In the genomic region with DNA sequence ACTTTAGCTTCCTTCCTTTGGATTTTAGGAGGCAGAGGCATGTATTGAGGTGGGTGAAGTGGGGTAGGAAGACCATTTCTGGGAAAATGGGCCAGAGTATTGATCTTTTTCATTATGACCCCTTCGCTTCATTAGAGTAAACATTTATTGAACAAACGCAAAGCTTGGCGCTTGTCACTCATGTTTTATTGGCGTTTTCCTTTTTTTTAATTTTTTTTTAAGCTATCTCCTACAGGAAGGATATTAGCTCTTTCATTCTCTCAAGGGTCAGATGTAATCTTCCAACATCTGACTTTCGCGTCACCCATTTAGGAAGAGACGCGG, we compare ENCODE assay signal across 7 cellular contexts. TPM values are rescaled to one million over a fixed set of nuclear protein-coding genes. Genes with fewer than 3 reads are reported as not detected.
DNase-seq lines count a peak whose midpoint lies in the region; ATAC-seq and TF ChIP-seq lines count a peak whose summit lies in the region.

No MANE protein-coding gene starts in this region.

- no peaks in the 10 kb centered on the region for H3K27me3 Mint-ChIP-seq in activated T-helper 17 cell treated with anti-CD3 and anti-CD28 coated beads, Interleukin-2, amount 50 U/mL, for 72 hours
- H3K27me3 Mint-ChIP-seq in immature natural killer cell (ENCODE audit: low read depth in 3 of 3): peaks cover 14 to 18% (median 16%) of the 10 kb centered on the region in 3 donors

- TF ChIP-seq CTCF in stomach (IDR thresholded peaks at IDR 0.05): no peak

- 18 to 25% (median 24%) methylated on average over 8 of the region's 8 CpGs for WGBS in stomach, 5 donors

- peaks cover 56% of the 10 kb centered on the region for H3K36me3 Mint-ChIP-seq in activated T-helper 17 cell treated with anti-CD3 and anti-CD28 coated beads, Interleukin-2, amount 50 U/mL, for 72 hours (ENCODE audit: low read depth)
- H3K36me3 Mint-ChIP-seq in immature natural killer cell: peaks cover 0 to 6% (median 0%) of the 10 kb centered on the region in 3 donors

- peaks cover 38% of the 10 kb centered on the region for H3K4me1 Mint-ChIP-seq in activated T-helper 17 cell treated with anti-CD3 and anti-CD28 coated beads, Interleukin-2, amount 50 U/mL, for 72 hours
- peaks cover 54 to 59% of the 10 kb centered on the region in 2 donors for H3K4me1 Mint-ChIP-seq in immature natural killer cell

- no peak for ATAC-seq in activated T-helper 17 cell treated with anti-CD3 and anti-CD28 coated beads, Interleukin-2, amount 50 U/mL, for 72 hours (replicated peaks)

- H3K27ac ChIP-seq in HUES48 (ENCODE audit: low read depth, low read length) (peak overlapping the region; percentile 95), stomach (peak overlapping the region in 4 of 5 donors; percentile 98 to 100 (median 100))

- H3K36me3 ChIP-seq in HUES48 (ENCODE audit: control insufficient read depth, insufficient read depth, low read length) (peaks cover 22% of the 10 kb centered on the region), stomach (peaks cover 7 to 17% (median 17%) of the 10 kb centered on the region in 4 donors)

- peak overlapping the region; percentile 89 for H3K4me3 Mint-ChIP-seq in activated T-helper 17 cell treated with anti-CD3 and anti-CD28 coated beads, Interleukin-2, amount 50 U/mL, for 72 hours
- peak overlapping the region; percentile 93 to 97 (median 96) for H3K4me3 Mint-ChIP-seq in immature natural killer cell

- DNase-seq in immature natural killer cell (no peak), stomach (no peak), RKO (ENCODE audit: low spot score) (no peak), GDM1 (lab: John Stamatoyannopoulos, UW) (no peak)
- no peak for DNase-seq in stimulated activated CD4-positive, alpha-beta T cell treated with anti-CD3 and anti-CD28 coated beads, Interleukin-12 subunit alpha, Interleukin-12 subunit beta, amount 100 ng/mL, for 4 hours

- no peak for TF ChIP-seq POLR2A in stomach (IDR thresholded peaks at IDR 0.05)

- H3K27me3 ChIP-seq in HUES48 (ENCODE audit: control insufficient read depth, insufficient read depth, low read length) (no peaks in the 10 kb centered on the region), stomach (no peaks in the 10 kb centered on the region)

- peak overlapping the region; percentile 79 for H3K4me3 ChIP-seq in HUES48 (ENCODE audit: low read depth, low read length)
- H3K4me3 ChIP-seq in stomach: peak overlapping the region; percentile 84 to 95 (median 90)

- H3K9me3 Mint-ChIP-seq in activated T-helper 17 cell treated with anti-CD3 and anti-CD28 coated beads, Interleukin-2, amount 50 U/mL, for 72 hours: no peaks in the 10 kb centered on the region
- no peaks in the 10 kb centered on the region for H3K9me3 Mint-ChIP-seq in immature natural killer cell

- peak overlapping the region; percentile 96 for H3K27ac Mint-ChIP-seq in activated T-helper 17 cell treated with anti-CD3 and anti-CD28 coated beads, Interleukin-2, amount 50 U/mL, for 72 hours
- peak overlapping the region; percentile 92 to 99 (median 96) for H3K27ac Mint-ChIP-seq in immature natural killer cell

- TF ChIP-seq EP300 in stomach (IDR thresholded peaks at IDR 0.05): no peak

- H3K9ac ChIP-seq in HUES48 (ENCODE audit: low read depth, low read length): no peak overlapping the region

- peaks cover 39% of the 10 kb centered on the region for H3K4me1 ChIP-seq in HUES48 (ENCODE audit: control insufficient read depth, insufficient read depth, low read length)
- peaks cover 7 to 58% (median 35%) of the 10 kb centered on the region in 4 donors for H3K4me1 ChIP-seq in stomach

- no peaks in the 10 kb centered on the region for H3K9me3 ChIP-seq in HUES48 (ENCODE audit: control insufficient read depth, insufficient read depth, low read length)
- peaks cover 0 to 9% (median 0%) of the 10 kb centered on the region in 4 donors for H3K9me3 ChIP-seq in stomach

- intact Hi-C loops in stomach (cut with DNase I; ENCODE audit: low total_unique reads): no loop called here

RNA-seq across cellular contexts. Expression of a gene that starts 0.3 kb away (rescaled TPM):
- 100 to 1,000 TPM; 263 to 402 TPM for total RNA-seq in activated T-helper 17 cell treated with anti-CD3 and anti-CD28 coated beads, Interleukin-2, amount 50 U/mL, for 72 hours
- polyA plus RNA-seq in immature natural killer cell: 100 to 1,000 TPM; 471 to 654 (median 487) TPM
- total RNA-seq in stomach: 100 to 1,000 TPM in 2 of 5 donors, 10 to 100 TPM in 3; 42.0 to 167 (median 77.1) TPM
- 100 to 1,000 TPM; 135 to 198 (median 192) TPM for polyA plus RNA-seq in stomach
